ENCODE assay signal across 1 cellular context in the genomic region with DNA sequence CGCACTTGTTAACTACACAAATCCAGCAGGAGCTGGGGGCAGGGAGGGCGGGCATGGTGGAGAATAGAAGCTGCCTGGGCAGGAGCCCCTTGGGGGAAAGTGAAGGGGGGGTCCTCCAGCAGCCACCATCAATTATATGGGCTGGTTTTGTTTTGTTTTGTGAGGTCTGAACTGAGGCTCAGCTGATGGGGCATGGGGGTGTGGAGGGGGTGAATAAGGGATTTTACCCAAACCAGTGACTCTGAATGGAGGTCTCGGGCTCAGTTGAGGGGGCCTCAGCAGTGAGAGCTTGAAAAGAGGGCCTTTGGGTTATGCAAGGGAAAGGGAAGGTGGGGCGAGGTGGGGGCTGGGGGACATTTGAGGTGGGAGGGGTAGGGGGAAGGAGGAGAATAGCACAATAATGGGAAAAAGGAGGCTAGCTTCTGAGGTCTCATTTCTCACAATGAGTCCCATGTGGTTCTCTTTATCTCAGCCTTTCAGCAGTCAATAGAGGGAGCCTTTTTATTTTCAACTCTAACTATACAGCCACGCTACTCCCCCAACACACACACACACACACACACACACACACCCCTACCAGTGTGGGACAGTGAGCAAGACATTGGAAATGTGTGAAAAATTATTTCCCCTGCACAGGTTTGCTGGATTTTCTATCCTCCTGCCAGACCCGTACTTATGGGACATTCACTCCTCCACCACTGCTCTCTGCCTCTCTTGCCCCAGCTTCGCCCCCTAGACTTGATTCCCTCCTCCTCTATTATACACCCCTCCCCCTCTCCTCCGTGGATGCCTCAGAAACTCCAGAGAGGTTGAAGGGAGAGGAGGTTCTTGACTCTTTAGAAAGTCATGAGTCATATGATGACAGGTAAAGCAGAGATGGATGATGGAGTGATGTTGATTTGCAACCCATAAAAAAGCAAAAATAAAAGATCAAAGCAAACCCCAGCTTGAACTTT.
TF ChIP-seq lines count a peak whose summit lies in the region.

No MANE protein-coding gene starts in this region.

TF ChIP-seq in GM23338, 12 proteins besides CTCF, POLR2A, EP300 and RAD21 (continued from another document):
- TF ChIP-seq, protein P1, sequence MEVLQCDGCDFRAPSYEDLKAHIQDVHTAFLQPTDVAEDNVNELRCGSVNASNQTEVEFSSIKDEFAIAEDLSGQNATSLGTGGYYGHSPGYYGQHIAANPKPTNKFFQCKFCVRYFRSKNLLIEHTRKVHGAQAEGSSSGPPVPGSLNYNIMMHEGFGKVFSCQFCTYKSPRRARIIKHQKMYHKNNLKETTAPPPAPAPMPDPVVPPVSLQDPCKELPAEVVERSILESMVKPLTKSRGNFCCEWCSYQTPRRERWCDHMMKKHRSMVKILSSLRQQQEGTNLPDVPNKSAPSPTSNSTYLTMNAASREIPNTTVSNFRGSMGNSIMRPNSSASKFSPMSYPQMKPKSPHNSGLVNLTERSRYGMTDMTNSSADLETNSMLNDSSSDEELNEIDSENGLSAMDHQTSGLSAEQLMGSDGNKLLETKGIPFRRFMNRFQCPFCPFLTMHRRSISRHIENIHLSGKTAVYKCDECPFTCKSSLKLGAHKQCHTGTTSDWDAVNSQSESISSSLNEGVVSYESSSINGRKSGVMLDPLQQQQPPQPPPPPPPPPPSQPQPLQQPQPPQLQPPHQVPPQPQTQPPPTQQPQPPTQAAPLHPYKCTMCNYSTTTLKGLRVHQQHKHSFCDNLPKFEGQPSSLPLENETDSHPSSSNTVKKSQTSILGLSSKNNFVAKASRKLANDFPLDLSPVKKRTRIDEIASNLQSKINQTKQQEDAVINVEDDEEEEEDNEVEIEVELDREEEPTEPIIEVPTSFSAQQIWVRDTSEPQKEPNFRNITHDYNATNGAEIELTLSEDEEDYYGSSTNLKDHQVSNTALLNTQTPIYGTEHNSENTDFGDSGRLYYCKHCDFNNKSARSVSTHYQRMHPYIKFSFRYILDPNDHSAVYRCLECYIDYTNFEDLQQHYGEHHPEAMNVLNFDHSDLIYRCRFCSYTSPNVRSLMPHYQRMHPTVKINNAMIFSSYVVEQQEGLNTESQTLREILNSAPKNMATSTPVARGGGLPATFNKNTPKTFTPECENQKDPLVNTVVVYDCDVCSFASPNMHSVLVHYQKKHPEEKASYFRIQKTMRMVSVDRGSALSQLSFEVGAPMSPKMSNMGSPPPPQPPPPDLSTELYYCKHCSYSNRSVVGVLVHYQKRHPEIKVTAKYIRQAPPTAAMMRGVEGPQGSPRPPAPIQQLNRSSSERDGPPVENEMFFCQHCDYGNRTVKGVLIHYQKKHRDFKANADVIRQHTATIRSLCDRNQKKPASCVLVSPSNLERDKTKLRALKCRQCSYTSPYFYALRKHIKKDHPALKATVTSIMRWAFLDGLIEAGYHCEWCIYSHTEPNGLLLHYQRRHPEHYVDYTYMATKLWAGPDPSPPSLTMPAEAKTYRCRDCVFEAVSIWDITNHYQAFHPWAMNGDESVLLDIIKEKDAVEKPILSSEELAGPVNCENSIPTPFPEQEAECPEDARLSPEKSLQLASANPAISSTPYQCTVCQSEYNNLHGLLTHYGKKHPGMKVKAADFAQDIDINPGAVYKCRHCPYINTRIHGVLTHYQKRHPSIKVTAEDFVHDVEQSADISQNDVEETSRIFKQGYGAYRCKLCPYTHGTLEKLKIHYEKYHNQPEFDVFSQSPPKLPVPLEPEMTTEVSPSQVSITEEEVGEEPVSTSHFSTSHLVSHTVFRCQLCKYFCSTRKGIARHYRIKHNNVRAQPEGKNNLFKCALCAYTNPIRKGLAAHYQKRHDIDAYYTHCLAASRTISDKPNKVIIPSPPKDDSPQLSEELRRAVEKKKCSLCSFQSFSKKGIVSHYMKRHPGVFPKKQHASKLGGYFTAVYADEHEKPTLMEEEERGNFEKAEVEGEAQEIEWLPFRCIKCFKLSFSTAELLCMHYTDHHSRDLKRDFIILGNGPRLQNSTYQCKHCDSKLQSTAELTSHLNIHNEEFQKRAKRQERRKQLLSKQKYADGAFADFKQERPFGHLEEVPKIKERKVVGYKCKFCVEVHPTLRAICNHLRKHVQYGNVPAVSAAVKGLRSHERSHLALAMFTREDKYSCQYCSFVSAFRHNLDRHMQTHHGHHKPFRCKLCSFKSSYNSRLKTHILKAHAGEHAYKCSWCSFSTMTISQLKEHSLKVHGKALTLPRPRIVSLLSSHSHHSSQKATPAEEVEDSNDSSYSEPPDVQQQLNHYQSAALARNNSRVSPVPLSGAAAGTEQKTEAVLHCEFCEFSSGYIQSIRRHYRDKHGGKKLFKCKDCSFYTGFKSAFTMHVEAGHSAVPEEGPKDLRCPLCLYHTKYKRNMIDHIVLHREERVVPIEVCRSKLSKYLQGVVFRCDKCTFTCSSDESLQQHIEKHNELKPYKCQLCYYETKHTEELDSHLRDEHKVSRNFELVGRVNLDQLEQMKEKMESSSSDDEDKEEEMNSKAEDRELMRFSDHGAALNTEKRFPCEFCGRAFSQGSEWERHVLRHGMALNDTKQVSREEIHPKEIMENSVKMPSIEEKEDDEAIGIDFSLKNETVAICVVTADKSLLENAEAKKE (CRISPR knock-in tag; IDR thresholded peaks at IDR 0.05), result no peak
- TF ChIP-seq EZH2 (IDR thresholded peaks at IDR 0.05; ENCODE audit: low read depth, unreplicated experiment) (no peak), ZNF331 (CRISPR knock-in tag; IDR thresholded peaks at IDR 0.05; ENCODE audit: low read depth) (no peak), CREB1 (CRISPR knock-in tag; IDR thresholded peaks at IDR 0.05; ENCODE audit: low read depth) (no peak), JUNB (IDR thresholded peaks at IDR 0.05; ENCODE audit: unreplicated experiment) (no peak), NANOG (IDR thresholded peaks at IDR 0.05; ENCODE audit: borderline replicate concordance) (no peak), EZH2phosphoT487 (IDR thresholded peaks at IDR 0.05; ENCODE audit: unreplicated experiment) (no peak)
- TF ChIP-seq, protein P2, sequence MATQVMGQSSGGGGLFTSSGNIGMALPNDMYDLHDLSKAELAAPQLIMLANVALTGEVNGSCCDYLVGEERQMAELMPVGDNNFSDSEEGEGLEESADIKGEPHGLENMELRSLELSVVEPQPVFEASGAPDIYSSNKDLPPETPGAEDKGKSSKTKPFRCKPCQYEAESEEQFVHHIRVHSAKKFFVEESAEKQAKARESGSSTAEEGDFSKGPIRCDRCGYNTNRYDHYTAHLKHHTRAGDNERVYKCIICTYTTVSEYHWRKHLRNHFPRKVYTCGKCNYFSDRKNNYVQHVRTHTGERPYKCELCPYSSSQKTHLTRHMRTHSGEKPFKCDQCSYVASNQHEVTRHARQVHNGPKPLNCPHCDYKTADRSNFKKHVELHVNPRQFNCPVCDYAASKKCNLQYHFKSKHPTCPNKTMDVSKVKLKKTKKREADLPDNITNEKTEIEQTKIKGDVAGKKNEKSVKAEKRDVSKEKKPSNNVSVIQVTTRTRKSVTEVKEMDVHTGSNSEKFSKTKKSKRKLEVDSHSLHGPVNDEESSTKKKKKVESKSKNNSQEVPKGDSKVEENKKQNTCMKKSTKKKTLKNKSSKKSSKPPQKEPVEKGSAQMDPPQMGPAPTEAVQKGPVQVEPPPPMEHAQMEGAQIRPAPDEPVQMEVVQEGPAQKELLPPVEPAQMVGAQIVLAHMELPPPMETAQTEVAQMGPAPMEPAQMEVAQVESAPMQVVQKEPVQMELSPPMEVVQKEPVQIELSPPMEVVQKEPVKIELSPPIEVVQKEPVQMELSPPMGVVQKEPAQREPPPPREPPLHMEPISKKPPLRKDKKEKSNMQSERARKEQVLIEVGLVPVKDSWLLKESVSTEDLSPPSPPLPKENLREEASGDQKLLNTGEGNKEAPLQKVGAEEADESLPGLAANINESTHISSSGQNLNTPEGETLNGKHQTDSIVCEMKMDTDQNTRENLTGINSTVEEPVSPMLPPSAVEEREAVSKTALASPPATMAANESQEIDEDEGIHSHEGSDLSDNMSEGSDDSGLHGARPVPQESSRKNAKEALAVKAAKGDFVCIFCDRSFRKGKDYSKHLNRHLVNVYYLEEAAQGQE (IDR thresholded peaks at IDR 0.05; ENCODE audit: unreplicated experiment), result no peak
- TF ChIP-seq, protein P3, sequence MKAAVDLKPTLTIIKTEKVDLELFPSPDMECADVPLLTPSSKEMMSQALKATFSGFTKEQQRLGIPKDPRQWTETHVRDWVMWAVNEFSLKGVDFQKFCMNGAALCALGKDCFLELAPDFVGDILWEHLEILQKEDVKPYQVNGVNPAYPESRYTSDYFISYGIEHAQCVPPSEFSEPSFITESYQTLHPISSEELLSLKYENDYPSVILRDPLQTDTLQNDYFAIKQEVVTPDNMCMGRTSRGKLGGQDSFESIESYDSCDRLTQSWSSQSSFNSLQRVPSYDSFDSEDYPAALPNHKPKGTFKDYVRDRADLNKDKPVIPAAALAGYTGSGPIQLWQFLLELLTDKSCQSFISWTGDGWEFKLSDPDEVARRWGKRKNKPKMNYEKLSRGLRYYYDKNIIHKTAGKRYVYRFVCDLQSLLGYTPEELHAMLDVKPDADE (IDR thresholded peaks at IDR 0.05), result no peak
TF ChIP-seq in GM23338: peak in this region for 0.
